ENCODE assay signal across 1 cellular context in the genomic region with DNA sequence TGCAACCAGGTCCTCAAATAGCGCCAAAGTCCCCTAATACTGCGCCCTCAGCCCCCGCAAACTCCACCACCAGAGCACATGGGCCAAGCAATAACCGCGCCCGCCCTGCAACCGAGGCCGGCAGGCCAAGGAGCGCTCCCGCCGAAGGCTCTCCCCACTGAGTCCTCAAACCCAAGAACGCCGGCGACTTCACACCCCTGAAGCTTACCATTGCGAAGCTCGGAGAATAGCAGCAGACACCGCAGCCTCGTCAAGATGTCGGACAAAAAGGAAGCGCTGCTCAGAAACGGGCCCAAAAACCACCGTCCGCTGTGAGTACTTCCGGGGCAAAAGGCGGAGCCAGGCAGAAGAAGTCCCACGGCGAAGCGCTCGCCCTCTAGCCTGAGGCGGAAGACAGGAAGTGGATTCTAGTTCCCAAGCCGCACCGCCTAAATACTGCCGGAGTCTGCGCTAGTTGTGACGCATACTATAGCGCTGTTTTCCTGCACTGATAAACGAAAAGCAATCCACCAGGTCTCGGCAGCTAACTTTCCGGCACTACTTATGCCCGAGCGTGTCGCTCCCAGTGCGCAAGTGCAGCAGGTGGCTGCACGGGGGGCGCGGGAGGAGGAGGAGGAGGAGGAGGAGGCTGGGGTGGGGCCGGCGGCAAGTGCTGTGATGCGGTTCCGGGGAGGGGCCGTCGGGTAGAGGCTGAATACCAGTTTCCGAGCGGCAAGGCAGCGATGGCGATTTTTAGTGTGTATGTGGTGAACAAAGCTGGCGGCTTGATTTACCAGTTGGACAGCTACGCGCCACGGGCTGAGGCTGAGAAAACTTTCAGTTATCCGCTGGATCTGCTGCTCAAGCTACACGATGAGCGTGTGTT.
TF ChIP-seq lines count a peak whose summit lies in the region.

A gene (minus strand): TSS at position 270 of the 865 bp plus-strand sequence. CDS start 59 bp downstream, at position 211.
A gene with protein sequence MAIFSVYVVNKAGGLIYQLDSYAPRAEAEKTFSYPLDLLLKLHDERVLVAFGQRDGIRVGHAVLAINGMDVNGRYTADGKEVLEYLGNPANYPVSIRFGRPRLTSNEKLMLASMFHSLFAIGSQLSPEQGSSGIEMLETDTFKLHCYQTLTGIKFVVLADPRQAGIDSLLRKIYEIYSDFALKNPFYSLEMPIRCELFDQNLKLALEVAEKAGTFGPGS (plus strand): TSS at position 693 of the 865 bp plus-strand sequence. CDS start 30 bp downstream, at position 723.

TF ChIP-seq in K562, 482 proteins besides CTCF, POLR2A, EP300 and RAD21 (continued from another document and continues in another):
- TF ChIP-seq, protein P1, sequence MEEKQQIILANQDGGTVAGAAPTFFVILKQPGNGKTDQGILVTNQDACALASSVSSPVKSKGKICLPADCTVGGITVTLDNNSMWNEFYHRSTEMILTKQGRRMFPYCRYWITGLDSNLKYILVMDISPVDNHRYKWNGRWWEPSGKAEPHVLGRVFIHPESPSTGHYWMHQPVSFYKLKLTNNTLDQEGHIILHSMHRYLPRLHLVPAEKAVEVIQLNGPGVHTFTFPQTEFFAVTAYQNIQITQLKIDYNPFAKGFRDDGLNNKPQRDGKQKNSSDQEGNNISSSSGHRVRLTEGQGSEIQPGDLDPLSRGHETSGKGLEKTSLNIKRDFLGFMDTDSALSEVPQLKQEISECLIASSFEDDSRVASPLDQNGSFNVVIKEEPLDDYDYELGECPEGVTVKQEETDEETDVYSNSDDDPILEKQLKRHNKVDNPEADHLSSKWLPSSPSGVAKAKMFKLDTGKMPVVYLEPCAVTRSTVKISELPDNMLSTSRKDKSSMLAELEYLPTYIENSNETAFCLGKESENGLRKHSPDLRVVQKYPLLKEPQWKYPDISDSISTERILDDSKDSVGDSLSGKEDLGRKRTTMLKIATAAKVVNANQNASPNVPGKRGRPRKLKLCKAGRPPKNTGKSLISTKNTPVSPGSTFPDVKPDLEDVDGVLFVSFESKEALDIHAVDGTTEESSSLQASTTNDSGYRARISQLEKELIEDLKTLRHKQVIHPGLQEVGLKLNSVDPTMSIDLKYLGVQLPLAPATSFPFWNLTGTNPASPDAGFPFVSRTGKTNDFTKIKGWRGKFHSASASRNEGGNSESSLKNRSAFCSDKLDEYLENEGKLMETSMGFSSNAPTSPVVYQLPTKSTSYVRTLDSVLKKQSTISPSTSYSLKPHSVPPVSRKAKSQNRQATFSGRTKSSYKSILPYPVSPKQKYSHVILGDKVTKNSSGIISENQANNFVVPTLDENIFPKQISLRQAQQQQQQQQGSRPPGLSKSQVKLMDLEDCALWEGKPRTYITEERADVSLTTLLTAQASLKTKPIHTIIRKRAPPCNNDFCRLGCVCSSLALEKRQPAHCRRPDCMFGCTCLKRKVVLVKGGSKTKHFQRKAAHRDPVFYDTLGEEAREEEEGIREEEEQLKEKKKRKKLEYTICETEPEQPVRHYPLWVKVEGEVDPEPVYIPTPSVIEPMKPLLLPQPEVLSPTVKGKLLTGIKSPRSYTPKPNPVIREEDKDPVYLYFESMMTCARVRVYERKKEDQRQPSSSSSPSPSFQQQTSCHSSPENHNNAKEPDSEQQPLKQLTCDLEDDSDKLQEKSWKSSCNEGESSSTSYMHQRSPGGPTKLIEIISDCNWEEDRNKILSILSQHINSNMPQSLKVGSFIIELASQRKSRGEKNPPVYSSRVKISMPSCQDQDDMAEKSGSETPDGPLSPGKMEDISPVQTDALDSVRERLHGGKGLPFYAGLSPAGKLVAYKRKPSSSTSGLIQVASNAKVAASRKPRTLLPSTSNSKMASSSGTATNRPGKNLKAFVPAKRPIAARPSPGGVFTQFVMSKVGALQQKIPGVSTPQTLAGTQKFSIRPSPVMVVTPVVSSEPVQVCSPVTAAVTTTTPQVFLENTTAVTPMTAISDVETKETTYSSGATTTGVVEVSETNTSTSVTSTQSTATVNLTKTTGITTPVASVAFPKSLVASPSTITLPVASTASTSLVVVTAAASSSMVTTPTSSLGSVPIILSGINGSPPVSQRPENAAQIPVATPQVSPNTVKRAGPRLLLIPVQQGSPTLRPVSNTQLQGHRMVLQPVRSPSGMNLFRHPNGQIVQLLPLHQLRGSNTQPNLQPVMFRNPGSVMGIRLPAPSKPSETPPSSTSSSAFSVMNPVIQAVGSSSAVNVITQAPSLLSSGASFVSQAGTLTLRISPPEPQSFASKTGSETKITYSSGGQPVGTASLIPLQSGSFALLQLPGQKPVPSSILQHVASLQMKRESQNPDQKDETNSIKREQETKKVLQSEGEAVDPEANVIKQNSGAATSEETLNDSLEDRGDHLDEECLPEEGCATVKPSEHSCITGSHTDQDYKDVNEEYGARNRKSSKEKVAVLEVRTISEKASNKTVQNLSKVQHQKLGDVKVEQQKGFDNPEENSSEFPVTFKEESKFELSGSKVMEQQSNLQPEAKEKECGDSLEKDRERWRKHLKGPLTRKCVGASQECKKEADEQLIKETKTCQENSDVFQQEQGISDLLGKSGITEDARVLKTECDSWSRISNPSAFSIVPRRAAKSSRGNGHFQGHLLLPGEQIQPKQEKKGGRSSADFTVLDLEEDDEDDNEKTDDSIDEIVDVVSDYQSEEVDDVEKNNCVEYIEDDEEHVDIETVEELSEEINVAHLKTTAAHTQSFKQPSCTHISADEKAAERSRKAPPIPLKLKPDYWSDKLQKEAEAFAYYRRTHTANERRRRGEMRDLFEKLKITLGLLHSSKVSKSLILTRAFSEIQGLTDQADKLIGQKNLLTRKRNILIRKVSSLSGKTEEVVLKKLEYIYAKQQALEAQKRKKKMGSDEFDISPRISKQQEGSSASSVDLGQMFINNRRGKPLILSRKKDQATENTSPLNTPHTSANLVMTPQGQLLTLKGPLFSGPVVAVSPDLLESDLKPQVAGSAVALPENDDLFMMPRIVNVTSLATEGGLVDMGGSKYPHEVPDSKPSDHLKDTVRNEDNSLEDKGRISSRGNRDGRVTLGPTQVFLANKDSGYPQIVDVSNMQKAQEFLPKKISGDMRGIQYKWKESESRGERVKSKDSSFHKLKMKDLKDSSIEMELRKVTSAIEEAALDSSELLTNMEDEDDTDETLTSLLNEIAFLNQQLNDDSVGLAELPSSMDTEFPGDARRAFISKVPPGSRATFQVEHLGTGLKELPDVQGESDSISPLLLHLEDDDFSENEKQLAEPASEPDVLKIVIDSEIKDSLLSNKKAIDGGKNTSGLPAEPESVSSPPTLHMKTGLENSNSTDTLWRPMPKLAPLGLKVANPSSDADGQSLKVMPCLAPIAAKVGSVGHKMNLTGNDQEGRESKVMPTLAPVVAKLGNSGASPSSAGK (IDR thresholded peaks at IDR 0.05): peak; percentile 76
- TF ChIP-seq CTBP1 (IDR thresholded peaks at IDR 0.05; ENCODE audit: borderline replicate concordance) (peak; percentile 79), FIP1L1 (IDR thresholded peaks at IDR 0.05; ENCODE audit: low read depth, low read length, poor library complexity, severe bottlenecking) (peak; percentile 12), SAFB2 (IDR thresholded peaks at IDR 0.05; ENCODE audit: borderline replicate concordance, low read depth, low read length, severe bottlenecking) (no peak), SMAD2 (IDR thresholded peaks at IDR 0.05; ENCODE audit: low read depth, low read length) (no peak), ZNF316 (IDR thresholded peaks at IDR 0.05) (no peak), RB1 (IDR thresholded peaks at IDR 0.05; ENCODE audit: low read depth) (peak; percentile 11; the same call in 1 of the 2 replicates), ARID1B (IDR thresholded peaks at IDR 0.05) (0 out of 2 replicates have a peak, but pooled peaks have one; percentile 15), L3MBTL2 (IDR thresholded peaks at IDR 0.05) (peak; percentile 76), NRF1 (conservative IDR thresholded peaks at IDR 0.05 in 1 of 2, IDR thresholded peaks at IDR 0.05 in 1 of 2) (peak; percentile 93 to 94), GATA2 (CRISPR knock-in tag; IDR thresholded peaks at IDR 0.05) (no peak), ZNF589 (CRISPR knock-in tag; IDR thresholded peaks at IDR 0.05; ENCODE audit: low read depth) (no peak), TAF7 (tag; IDR thresholded peaks at IDR 0.05) (peak; percentile 65), BHLHE40 (IDR thresholded peaks at IDR 0.05; ENCODE audit: low read length) (peak; percentile 86), ADNP (tag; IDR thresholded peaks at IDR 0.05) (no peak), HDAC3 (IDR thresholded peaks at IDR 0.05; ENCODE audit: borderline replicate concordance, partially characterized antibody) (peak; percentile 22), ZBED1 (IDR thresholded peaks at IDR 0.05) (peak; percentile 51; the same call in 1 of the 2 replicates), ZNF140 (CRISPR knock-in tag; IDR thresholded peaks at IDR 0.05) (no peak)
- TF ChIP-seq, protein P2, sequence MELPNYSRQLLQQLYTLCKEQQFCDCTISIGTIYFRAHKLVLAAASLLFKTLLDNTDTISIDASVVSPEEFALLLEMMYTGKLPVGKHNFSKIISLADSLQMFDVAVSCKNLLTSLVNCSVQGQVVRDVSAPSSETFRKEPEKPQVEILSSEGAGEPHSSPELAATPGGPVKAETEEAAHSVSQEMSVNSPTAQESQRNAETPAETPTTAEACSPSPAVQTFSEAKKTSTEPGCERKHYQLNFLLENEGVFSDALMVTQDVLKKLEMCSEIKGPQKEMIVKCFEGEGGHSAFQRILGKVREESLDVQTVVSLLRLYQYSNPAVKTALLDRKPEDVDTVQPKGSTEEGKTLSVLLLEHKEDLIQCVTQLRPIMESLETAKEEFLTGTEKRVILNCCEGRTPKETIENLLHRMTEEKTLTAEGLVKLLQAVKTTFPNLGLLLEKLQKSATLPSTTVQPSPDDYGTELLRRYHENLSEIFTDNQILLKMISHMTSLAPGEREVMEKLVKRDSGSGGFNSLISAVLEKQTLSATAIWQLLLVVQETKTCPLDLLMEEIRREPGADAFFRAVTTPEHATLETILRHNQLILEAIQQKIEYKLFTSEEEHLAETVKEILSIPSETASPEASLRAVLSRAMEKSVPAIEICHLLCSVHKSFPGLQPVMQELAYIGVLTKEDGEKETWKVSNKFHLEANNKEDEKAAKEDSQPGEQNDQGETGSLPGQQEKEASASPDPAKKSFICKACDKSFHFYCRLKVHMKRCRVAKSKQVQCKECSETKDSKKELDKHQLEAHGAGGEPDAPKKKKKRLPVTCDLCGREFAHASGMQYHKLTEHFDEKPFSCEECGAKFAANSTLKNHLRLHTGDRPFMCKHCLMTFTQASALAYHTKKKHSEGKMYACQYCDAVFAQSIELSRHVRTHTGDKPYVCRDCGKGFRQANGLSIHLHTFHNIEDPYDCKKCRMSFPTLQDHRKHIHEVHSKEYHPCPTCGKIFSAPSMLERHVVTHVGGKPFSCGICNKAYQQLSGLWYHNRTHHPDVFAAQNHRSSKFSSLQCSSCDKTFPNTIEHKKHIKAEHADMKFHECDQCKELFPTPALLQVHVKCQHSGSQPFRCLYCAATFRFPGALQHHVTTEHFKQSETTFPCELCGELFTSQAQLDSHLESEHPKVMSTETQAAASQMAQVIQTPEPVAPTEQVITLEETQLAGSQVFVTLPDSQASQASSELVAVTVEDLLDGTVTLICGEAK (IDR thresholded peaks at IDR 0.05): peak; percentile 99
- TF ChIP-seq, protein P2 (CRISPR knock-in tag; IDR thresholded peaks at IDR 0.05): no peak
- TF ChIP-seq, protein P3, sequence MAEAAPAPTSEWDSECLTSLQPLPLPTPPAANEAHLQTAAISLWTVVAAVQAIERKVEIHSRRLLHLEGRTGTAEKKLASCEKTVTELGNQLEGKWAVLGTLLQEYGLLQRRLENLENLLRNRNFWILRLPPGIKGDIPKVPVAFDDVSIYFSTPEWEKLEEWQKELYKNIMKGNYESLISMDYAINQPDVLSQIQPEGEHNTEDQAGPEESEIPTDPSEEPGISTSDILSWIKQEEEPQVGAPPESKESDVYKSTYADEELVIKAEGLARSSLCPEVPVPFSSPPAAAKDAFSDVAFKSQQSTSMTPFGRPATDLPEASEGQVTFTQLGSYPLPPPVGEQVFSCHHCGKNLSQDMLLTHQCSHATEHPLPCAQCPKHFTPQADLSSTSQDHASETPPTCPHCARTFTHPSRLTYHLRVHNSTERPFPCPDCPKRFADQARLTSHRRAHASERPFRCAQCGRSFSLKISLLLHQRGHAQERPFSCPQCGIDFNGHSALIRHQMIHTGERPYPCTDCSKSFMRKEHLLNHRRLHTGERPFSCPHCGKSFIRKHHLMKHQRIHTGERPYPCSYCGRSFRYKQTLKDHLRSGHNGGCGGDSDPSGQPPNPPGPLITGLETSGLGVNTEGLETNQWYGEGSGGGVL (CRISPR knock-in tag; IDR thresholded peaks at IDR 0.05): no peak
- TF ChIP-seq, protein P4, sequence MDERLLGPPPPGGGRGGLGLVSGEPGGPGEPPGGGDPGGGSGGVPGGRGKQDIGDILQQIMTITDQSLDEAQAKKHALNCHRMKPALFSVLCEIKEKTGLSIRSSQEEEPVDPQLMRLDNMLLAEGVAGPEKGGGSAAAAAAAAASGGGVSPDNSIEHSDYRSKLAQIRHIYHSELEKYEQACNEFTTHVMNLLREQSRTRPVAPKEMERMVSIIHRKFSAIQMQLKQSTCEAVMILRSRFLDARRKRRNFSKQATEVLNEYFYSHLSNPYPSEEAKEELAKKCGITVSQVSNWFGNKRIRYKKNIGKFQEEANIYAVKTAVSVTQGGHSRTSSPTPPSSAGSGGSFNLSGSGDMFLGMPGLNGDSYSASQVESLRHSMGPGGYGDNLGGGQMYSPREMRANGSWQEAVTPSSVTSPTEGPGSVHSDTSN (CRISPR knock-in tag; IDR thresholded peaks at IDR 0.05; ENCODE audit: low read depth): no peak
- TF ChIP-seq, protein P4 (tag; conservative IDR thresholded peaks at IDR 0.05; ENCODE audit: low read depth): no peak
